ENCODE assay signal across 23 cellular contexts in the genomic region with DNA sequence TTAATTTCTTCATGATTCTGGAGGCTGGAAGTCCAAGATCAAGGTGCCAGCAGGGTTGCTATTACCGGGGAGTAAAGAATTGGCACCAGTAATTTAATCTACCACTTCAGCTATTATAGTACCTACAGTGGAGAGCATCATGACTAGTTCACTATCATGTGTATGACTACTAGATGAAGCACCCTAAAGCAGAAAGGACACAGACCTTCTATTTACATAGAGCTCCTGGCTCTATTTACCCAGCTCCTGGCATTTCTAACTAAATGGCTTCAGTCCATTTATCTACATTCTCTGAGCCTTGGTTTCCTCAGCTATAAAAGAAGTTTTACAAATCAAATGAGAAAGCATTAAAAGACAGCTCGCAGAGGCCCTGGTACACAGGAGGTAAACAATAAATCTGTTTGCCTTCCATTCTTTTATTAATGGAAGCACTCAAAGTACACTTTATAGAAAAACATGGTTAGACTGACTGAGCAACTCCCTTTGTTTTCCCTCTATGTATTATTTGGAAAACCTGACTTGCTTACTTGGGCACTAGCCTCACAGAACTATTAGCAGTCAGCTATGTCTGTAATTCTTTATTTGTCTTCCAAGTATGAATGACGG.
DNase-seq lines count a peak whose midpoint lies in the region; ATAC-seq and TF ChIP-seq lines count a peak whose summit lies in the region.
"Had no signal": no experiment of that assay in that cellular context is flagged by ENCODE, and none has a peak within 500 bp of the region (broad histone marks: within the 10 kb centered on the region; RNA-seq: fewer than 3 reads in every experiment).

No MANE protein-coding gene starts in this region.

- no peak for TF ChIP-seq POLR2A in prostate gland (IDR thresholded peaks at IDR 0.05)

- no peaks in the 10 kb centered on the region for H3K36me3 ChIP-seq in prostate gland
- H3K36me3 ChIP-seq: BE2C, HAP-1 had no signal

- H3K4me3 ChIP-seq in prostate gland: no peak overlapping the region
- H3K4me3 ChIP-seq: HAP-1, K562, PC-9 had no signal

- WGBS in prostate gland: 55% methylated on average over 3 of the region's 3 CpGs

- ATAC-seq in HG02571 (IDR thresholded peaks at IDR 0.05; ENCODE audit: unreplicated experiment) (no peak), HG02759 (IDR thresholded peaks at IDR 0.05; ENCODE audit: unreplicated experiment) (no peak)
- ATAC-seq: K562, SK-N-SH treated with all-trans-retinoic acid at 6 μM for 48 hours, T-cell had no signal

- no peaks in the 10 kb centered on the region for H3K9me3 ChIP-seq in prostate gland
- H3K9me3 ChIP-seq: BE2C, HAP-1 had no signal

- no peaks in the 10 kb centered on the region for H3K4me1 ChIP-seq in prostate gland (replicated peaks)
- H3K4me1 ChIP-seq: BE2C, HAP-1 had no signal

- no peak for TF ChIP-seq CTCF in prostate gland (IDR thresholded peaks at IDR 0.05)

- H3K27ac ChIP-seq in prostate gland: no peak overlapping the region
- H3K27ac ChIP-seq: PC-9, RWPE1 had no signal

- no peaks in the 10 kb centered on the region for H3K27me3 ChIP-seq in prostate gland (replicated peaks; ENCODE audit: insufficient read depth)

- intact Hi-C loops in prostate gland (cut with DNase I): no loop called here

- DNase-seq in NCI-H2107 treated with DMSO at 0.1 percent for 48 hours (lab: John Stamatoyannopoulos, UW; ENCODE audit: unreplicated experiment) (peak; percentile 46), NCI-H2107 (lab: John Stamatoyannopoulos, UW) (no peak), NCI-H2029 (lab: John Stamatoyannopoulos, UW) (peak; percentile 79), NCI-H510A treated with DMSO at 0.1 percent for 48 hours (lab: John Stamatoyannopoulos, UW) (peak; percentile 87), prostate gland (ENCODE audit: low spot score) (peak; percentile 19)
- no peak for DNase-seq in stimulated activated CD4-positive, alpha-beta T cell treated with anti-CD3 and anti-CD28 coated beads, Interleukin-2, amount 100 ng/mL, for 24 hours
- DNase-seq: 8988T; BE2C; Calu3; CD4-positive, alpha-beta memory T cell; DND-41; NCI-H1436; NCI-H1930; NCI-H226; PC-9; SIG-M5; T-cell had no signal

Comparison
In these comparisons a context has a peak if more than half of its experiments do, and no peak if none do; other contexts are left out.
1. DNase-seq: peak in NCI-H2107 treated with DMSO at 0.1 percent for 48 hours (single experiment), NCI-H2029 (single experiment), NCI-H510A treated with DMSO at 0.1 percent for 48 hours (single experiment) and prostate gland (single experiment); none in NCI-H2107 (single experiment) and stimulated activated CD4-positive, alpha-beta T cell treated with anti-CD3 and anti-CD28 coated beads, Interleukin-2, amount 100 ng/mL, for 24 hours (0 of 2).